In genomic region chr15:36334059-36334458, GRCh38 we compare ENCODE assay signal across 1 cellular context.
TF ChIP-seq lines count a peak whose summit lies in the region.

No MANE protein-coding gene starts in this region.

TF ChIP-seq in HEK293, 187 proteins besides CTCF, POLR2A, EP300 and RAD21 (continued from another document):
- no peak for TF ChIP-seq ZNF518A (tag by site-specific recombination; conservative IDR thresholded peaks at IDR 0.05; ENCODE audit: low read depth)
- no peak for TF ChIP-seq ZNF501 (tag by site-specific recombination; IDR thresholded peaks at IDR 0.05)
- 0 out of 2 replicates have a peak, but pooled peaks have one; percentile 58 for TF ChIP-seq TRIM28 (IDR thresholded peaks at IDR 0.05; ENCODE audit: borderline replicate concordance, low read length)
- TF ChIP-seq ZNF324 (tag by site-specific recombination; IDR thresholded peaks at IDR 0.05), result no peak
- TF ChIP-seq ZNF560 (tag by site-specific recombination; IDR thresholded peaks at IDR 0.05; ENCODE audit: borderline replicate concordance), result no peak
- TF ChIP-seq ZNF248 (tag by site-specific recombination; IDR thresholded peaks at IDR 0.05), result no peak
- TF ChIP-seq ZNF155 (tag by site-specific recombination; IDR thresholded peaks at IDR 0.05), result no peak
- TF ChIP-seq WT1 (tag by site-specific recombination; IDR thresholded peaks at IDR 0.05), result peak; percentile 58
- 0 out of 2 replicates have a peak, but pooled peaks have one; percentile 12 for TF ChIP-seq ZBTB48 (tag by site-specific recombination; IDR thresholded peaks at IDR 0.05)
- no peak for TF ChIP-seq ZNF23 (tag by site-specific recombination; IDR thresholded peaks at IDR 0.05; ENCODE audit: borderline replicate concordance)
- peak; percentile 47; the same call in 1 of the 2 replicates for TF ChIP-seq PRDM4 (tag by site-specific recombination; IDR thresholded peaks at IDR 0.05)
- no peak for TF ChIP-seq ZBTB11 (tag by site-specific recombination; conservative IDR thresholded peaks at IDR 0.05; ENCODE audit: low read depth)
- TF ChIP-seq ZNF335 (tag by site-specific recombination; conservative IDR thresholded peaks at IDR 0.05), result no peak
- no peak for TF ChIP-seq REST (tag by site-specific recombination; IDR thresholded peaks at IDR 0.05)
